Comparison of ENCODE assay signal across 12 cellular contexts in the genomic region with DNA sequence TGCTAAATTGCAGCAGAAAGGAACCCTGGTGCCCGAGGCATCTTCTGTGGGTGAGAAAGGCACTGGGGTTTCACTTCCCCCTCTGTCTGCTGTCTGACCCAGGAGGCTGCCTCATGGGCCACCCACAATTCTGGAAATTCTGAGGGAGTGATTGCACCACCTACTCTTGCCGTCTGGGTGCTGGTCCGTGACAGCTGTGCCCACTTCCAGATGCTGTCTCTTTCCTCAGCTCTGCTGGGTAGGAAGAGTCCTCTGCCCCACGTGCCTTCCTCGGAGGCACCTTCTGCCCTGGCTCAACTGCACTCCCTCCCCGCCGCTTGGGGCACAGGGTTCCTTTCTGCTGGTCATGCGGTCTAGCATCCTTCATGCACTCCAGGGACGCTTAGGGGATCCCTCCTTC.
DNase-seq lines count a peak whose midpoint lies in the region; ATAC-seq and TF ChIP-seq lines count a peak whose summit lies in the region.
"Had no signal": no experiment of that assay in that cellular context is flagged by ENCODE, and none has a peak within 500 bp of the region (broad histone marks: within the 10 kb centered on the region; RNA-seq: fewer than 3 reads in every experiment).

No MANE protein-coding gene starts in this region.

- peak; percentile 96 for DNase-seq in CD1c-positive myeloid dendritic cell (ENCODE audit: extremely low spot score)
- peak; percentile 91 for DNase-seq in NOMO-1 treated with DMSO at 0.1 percent for 48 hours (lab: John Stamatoyannopoulos, UW; ENCODE audit: unreplicated experiment)
- peak; percentile 14 for DNase-seq in fibroblast of gingiva (ENCODE audit: low read depth)
- DNase-seq in osteocyte (ENCODE audit: extremely low spot score, unreplicated experiment): no peak
- DNase-seq in islet precursor cell: no peak
- no peak for DNase-seq in cortex of kidney (lab: John Stamatoyannopoulos, UW)
- no peak for DNase-seq in GM19240 (ENCODE audit: insufficient read length, low spot score)
- DNase-seq: GF-D8, NCI-H2081 treated with DMSO at 0.1 percent for 48 hours had no signal

- H3K4me3 Mint-ChIP-seq in osteocyte (ENCODE audit: unreplicated experiment): no peak overlapping the region

- H3K9me3 Mint-ChIP-seq in osteocyte (ENCODE audit: unreplicated experiment): no peaks in the 10 kb centered on the region

- peak overlapping the region; percentile 57 for H3K27ac Mint-ChIP-seq in osteocyte (ENCODE audit: unreplicated experiment)

- no peak for ATAC-seq in GM19467 (IDR thresholded peaks at IDR 0.05; ENCODE audit: unreplicated experiment)
- ATAC-seq: left lobe of liver had no signal

- H3K36me3 Mint-ChIP-seq in osteocyte (ENCODE audit: unreplicated experiment): peaks cover 51% of the 10 kb centered on the region

- TF ChIP-seq CTCF in osteocyte (IDR thresholded peaks at IDR 0.05): no peak

- H3K27me3 Mint-ChIP-seq in osteocyte (ENCODE audit: unreplicated experiment): no peaks in the 10 kb centered on the region
- H3K27me3 Mint-ChIP-seq: progenitor cell of endocrine pancreas had no signal

- H3K4me1 Mint-ChIP-seq in osteocyte (ENCODE audit: unreplicated experiment): peaks cover 38% of the 10 kb centered on the region

Comparison
In these comparisons a context has a peak if more than half of its experiments do, and no peak if none do; other contexts are left out.
1. DNase-seq: peak in CD1c-positive myeloid dendritic cell (single experiment), NOMO-1 treated with DMSO at 0.1 percent for 48 hours (single experiment) and fibroblast of gingiva (single experiment); none in osteocyte (single experiment), islet precursor cell (single experiment), cortex of kidney (single experiment) and GM19240 (single experiment).